Comparison of ENCODE assay signal across 14 cellular contexts in the genomic region with DNA sequence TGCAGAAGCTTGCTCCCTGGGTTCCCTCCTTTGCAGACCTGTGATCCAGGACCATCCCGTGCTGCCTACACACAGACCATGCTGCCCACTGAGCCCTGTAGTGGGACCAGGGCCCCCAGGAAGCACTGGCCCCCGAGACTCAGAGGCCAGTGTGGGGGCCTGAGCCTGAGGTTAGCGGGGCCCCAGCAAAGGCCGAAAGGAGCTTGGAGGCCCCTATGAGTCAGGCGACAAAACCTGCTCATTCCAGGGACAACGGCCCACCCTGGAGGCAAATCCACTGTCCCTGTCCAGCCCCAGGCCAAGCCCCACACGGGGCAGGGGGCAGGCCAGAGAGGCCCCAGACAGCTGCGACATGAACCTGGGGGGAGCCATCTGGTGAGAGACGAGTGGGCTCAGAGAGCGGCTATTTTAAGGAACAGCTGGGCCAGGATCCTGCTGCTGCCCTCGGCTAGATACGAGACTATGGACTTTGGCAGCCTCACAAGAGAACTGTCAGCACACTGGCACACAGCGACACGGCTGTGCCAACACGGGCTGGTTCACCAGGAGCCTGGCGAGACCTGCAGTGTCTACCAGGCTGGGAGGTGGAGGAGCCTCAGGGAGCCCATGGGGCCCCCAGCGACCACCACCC.
DNase-seq lines count a peak whose midpoint lies in the region; ATAC-seq and TF ChIP-seq lines count a peak whose summit lies in the region.
"Had no signal": no experiment of that assay in that cellular context is flagged by ENCODE, and none has a peak within 500 bp of the region (broad histone marks: within the 10 kb centered on the region; RNA-seq: fewer than 3 reads in every experiment).

No MANE protein-coding gene starts in this region.

- H3K4me3 ChIP-seq in IMR-90 (ENCODE audit: insufficient read depth, low read depth, low read length), result no peak overlapping the region

- H2BK20ac ChIP-seq in IMR-90 (ENCODE audit: low read depth, low read length), result no peak overlapping the region

- H4K5ac ChIP-seq in IMR-90 (ENCODE audit: low read depth, low read length), result no peak overlapping the region

- no peak overlapping the region for H3K14ac ChIP-seq in IMR-90 (replicated peaks; ENCODE audit: low read depth, low read length)

- H3K36me3 ChIP-seq in IMR-90 (ENCODE audit: control insufficient read depth, insufficient read depth, low read length), result no peaks in the 10 kb centered on the region

- H3K27ac ChIP-seq in 22Rv1 (peak overlapping the region; percentile 84), IMR-90 (ENCODE audit: insufficient read depth, low read length) (no peak overlapping the region)
- H3K27ac ChIP-seq: HL-60, SK-N-MC had no signal

- no peak for ATAC-seq in IMR-90 (ENCODE audit: low read depth)
- no peak for ATAC-seq in HG02884 (IDR thresholded peaks at IDR 0.05; ENCODE audit: unreplicated experiment)
- ATAC-seq in GM18870 (IDR thresholded peaks at IDR 0.05; ENCODE audit: unreplicated experiment), result no peak

- peaks cover 0 to 10% of the 10 kb centered on the region in 2 experiments; a peak in 2 of 4 replicates for H3K79me1 ChIP-seq in IMR-90 (ENCODE audit: low read depth in 1 of 2, low read length in 2 of 2)

- peaks cover 2% of the 10 kb centered on the region; the same call in 1 of the 2 replicates for H3K9me1 ChIP-seq in IMR-90 (ENCODE audit: insufficient read depth, low read length)

- no peak overlapping the region for H3K4ac ChIP-seq in IMR-90 (ENCODE audit: low read depth, low read length)

- in situ Hi-C loops in IMR-90 (cut with MboI; ENCODE audit: low sequenced_read_pairs), result no loop called here
- in situ Hi-C loops in T47D (cut with HindIII; ENCODE audit: low pct_unique_long_range_greater_than_20kb, low sequenced_read_pairs), result no loop called here

- dilution Hi-C loops in IMR-90 (cut with HindIII; ENCODE audit: low sequenced_read_pairs, unreplicated experiment), result no loop called here

- 70% methylated on average over 9 of the region's 17 CpGs; no CpG with 5 or more reads in 1 of the 2 experiments for WGBS in IMR-90 (ENCODE audit: extremely low coverage in 2 of 2, insufficient read length in 1 of 2), 2 experiments

- H3K18ac ChIP-seq in IMR-90 (ENCODE audit: low read depth, low read length), result no peak overlapping the region

- no peak overlapping the region for H3K4me2 ChIP-seq in IMR-90 (ENCODE audit: low read depth, low read length)

- no peak for TF ChIP-seq POLR2A in IMR-90 (IDR thresholded peaks at IDR 0.05; ENCODE audit: low read depth, low read length)

- no peaks in the 10 kb centered on the region for H3K27me3 ChIP-seq in IMR-90 (ENCODE audit: control insufficient read depth, insufficient read depth, low read length)

- BruUV-seq in IMR-90 (replicated peaks; lab: Mats Ljungman, UMichigan), result no TSS peak

- no peak overlapping the region for H2AFZ ChIP-seq in IMR-90 (replicated peaks; ENCODE audit: low read length, poor library complexity)

- H3K4me1 ChIP-seq in IMR-90 (ENCODE audit: control insufficient read depth, insufficient read depth, low read length), result peaks cover 4% of the 10 kb centered on the region

- H3K9ac ChIP-seq in IMR-90 (ENCODE audit: low read depth, low read length), result no peak overlapping the region

- H4K8ac ChIP-seq in IMR-90 (ENCODE audit: low read depth in 2 of 2, low read length in 2 of 2), result no peak overlapping the region

- POLR2A ChIA-PET in IMR-90 (lab: Charles Lee; ENCODE audit: unreplicated experiment), result no interaction called here

- CTCF ChIA-PET in IMR-90 (lab: Yijun Ruan, JAX), result no interaction called here

- DNase-seq in IMR-90 (no peak), T47D (ENCODE audit: low read depth in 1 of 2, low spot score in 1 of 2) (peak; percentile 69 to 77), mucosa of gallbladder (ENCODE audit: low spot score) (peak; percentile 83), NCI-H2227 treated with DMSO at 0.1 percent for 48 hours (lab: John Stamatoyannopoulos, UW) (no peak), H4 (ENCODE audit: low spot score) (no peak)
- DNase-seq: activated effector memory CD4-positive, alpha-beta T cell treated with Interleukin-2 at 50 U/mL for 16 hours; H7; NCI-H2029; stimulated activated CD4-positive, alpha-beta T cell treated with anti-CD3 and anti-CD28 coated beads, Interleukin-12 subunit alpha, Interleukin-12 subunit beta, amount 100 ng/mL, for 4 hours had no signal

- H3K23ac ChIP-seq in IMR-90 (ENCODE audit: low read depth, low read length), result no peak overlapping the region

- no peak overlapping the region for H2BK120ac ChIP-seq in IMR-90 (ENCODE audit: low read depth, low read length)

- no peak overlapping the region for H3K56ac ChIP-seq in IMR-90 (ENCODE audit: extremely low read depth, insufficient read depth, low read length)

- peak overlapping the region; percentile 24 for H2AK9ac ChIP-seq in IMR-90 (replicated peaks; ENCODE audit: low read depth, low read length, poor library complexity)

- H2BK15ac ChIP-seq in IMR-90 (ENCODE audit: low read depth, low read length), result no peak overlapping the region

- no peak overlapping the region for H4K91ac ChIP-seq in IMR-90 (ENCODE audit: insufficient read depth, low read depth, low read length)

- no peak overlapping the region for H2AK5ac ChIP-seq in IMR-90 (ENCODE audit: low read depth, low read length)

- H3K9me3 ChIP-seq in IMR-90 (ENCODE audit: control insufficient read depth, insufficient read depth, low read length), result no peaks in the 10 kb centered on the region

- H2BK5ac ChIP-seq in IMR-90 (ENCODE audit: low read depth, low read length, poor library complexity, severe bottlenecking), result no peak overlapping the region

- no peaks in the 10 kb centered on the region; the same call in 1 of the 2 replicates for H4K20me1 ChIP-seq in IMR-90 (ENCODE audit: insufficient read depth, low read length)

- TF ChIP-seq CTCF in 22Rv1 (IDR thresholded peaks at IDR 0.05) (no peak), IMR-90 (conservative IDR thresholded peaks at IDR 0.05; ENCODE audit: low read depth, low read length) (no peak)

- TF ChIP-seq RAD21 in IMR-90 (IDR thresholded peaks at IDR 0.05; ENCODE audit: low read length), result no peak

- intact Hi-C loops in IMR-90 (cut with micrococcal nuclease), result no loop called here

TF ChIP-seq in IMR-90, 13 proteins besides CTCF, POLR2A, EP300 and RAD21:
- TF ChIP-seq CHD1 (IDR thresholded peaks at IDR 0.05; ENCODE audit: low read depth, low read length) (no peak), NFE2L2 (IDR thresholded peaks at IDR 0.05; ENCODE audit: low read depth, low read length) (no peak), MXI1 (IDR thresholded peaks at IDR 0.05; ENCODE audit: borderline replicate concordance, low read depth, low read length) (no peak), ELK1 (IDR thresholded peaks at IDR 0.05; ENCODE audit: borderline replicate concordance, low read depth, low read length) (no peak), SMC3 (IDR thresholded peaks at IDR 0.05; ENCODE audit: low read depth, low read length) (no peak), RCOR1 (IDR thresholded peaks at IDR 0.05; ENCODE audit: insufficient replicate concordance, low read length) (no peak), RFX5 (IDR thresholded peaks at IDR 0.05; ENCODE audit: low read depth, low read length) (no peak), CEBPB (IDR thresholded peaks at IDR 0.05; ENCODE audit: low read depth, low read length) (no peak), MAFK (IDR thresholded peaks at IDR 0.05; ENCODE audit: low read depth, low read length) (no peak), FOS (IDR thresholded peaks at IDR 0.05; ENCODE audit: low read depth, low read length) (no peak), BHLHE40 (IDR thresholded peaks at IDR 0.05; ENCODE audit: low read depth, low read length) (no peak), USF2 (IDR thresholded peaks at IDR 0.05; ENCODE audit: low read depth, low read length) (no peak), MAZ (IDR thresholded peaks at IDR 0.05; ENCODE audit: borderline replicate concordance, low read depth, low read length) (no peak)
TF ChIP-seq in IMR-90: peak in this region for 0.

Comparison
In these comparisons a context has a peak if more than half of its experiments do, and no peak if none do; other contexts are left out.
1. DNase-seq: peak in T47D (2 of 2) and mucosa of gallbladder (single experiment); none in IMR-90 (single experiment), NCI-H2227 treated with DMSO at 0.1 percent for 48 hours (single experiment) and H4 (single experiment).